Comparison of ENCODE assay signal across 9 cellular contexts in genomic region chr4:183100298-183100599, GRCh38. TPM values are rescaled to one million over a fixed set of nuclear protein-coding genes. Genes with fewer than 3 reads are reported as not detected.
DNase-seq lines count a peak whose midpoint lies in the region; ATAC-seq and TF ChIP-seq lines count a peak whose summit lies in the region.
"Had no signal": no experiment of that assay in that cellular context is flagged by ENCODE, and none has a peak within 500 bp of the region (broad histone marks: within the 10 kb centered on the region; RNA-seq: fewer than 3 reads in every experiment).

No MANE protein-coding gene starts in this region.

- H3K4me3 Mint-ChIP-seq in CD14-positive monocyte = peak overlapping the region; percentile 72 to 83

- H3K9me3 Mint-ChIP-seq in CD14-positive monocyte = peaks cover 0 to 12% (median 7%) of the 10 kb centered on the region in 7 donors

- TF ChIP-seq EP300 in ovary (IDR thresholded peaks at IDR 0.05) = no peak

- ATAC-seq in HG02763 (IDR thresholded peaks at IDR 0.05; ENCODE audit: unreplicated experiment) = no peak
- no peak for ATAC-seq in GM18502 (IDR thresholded peaks at IDR 0.05; ENCODE audit: poor library complexity, unreplicated experiment)
- ATAC-seq in GM21529 (IDR thresholded peaks at IDR 0.05; ENCODE audit: unreplicated experiment) = no peak

- H3K27me3 ChIP-seq in SJSA1 (replicated peaks) (no peaks in the 10 kb centered on the region), ovary (no peaks in the 10 kb centered on the region)

- H3K4me1 Mint-ChIP-seq in CD14-positive monocyte = peaks cover 18% of the 10 kb centered on the region

- no peak for DNase-seq in CD14-positive monocyte (ENCODE audit: low spot score)
- DNase-seq in SJSA1 (ENCODE audit: low read depth in 1 of 2, low spot score in 2 of 2) = no peak
- no peak for DNase-seq in fibroblast of mammary gland (ENCODE audit: low read depth)
- no peak for DNase-seq in ovary
- no peak for DNase-seq in NOMO-1 treated with DMSO at 0.1 percent for 48 hours (lab: John Stamatoyannopoulos, UW; ENCODE audit: unreplicated experiment)
- DNase-seq: midbrain had no signal

- peak overlapping the region; percentile 99 for H3K4me3 ChIP-seq in SJSA1
- peak overlapping the region; percentile 71 for H3K4me3 ChIP-seq in fibroblast of mammary gland (ENCODE audit: control insufficient read depth, low read depth, low read length)
- peak overlapping the region; percentile 59 for H3K4me3 ChIP-seq in ovary

- TF ChIP-seq CTCF in CD14-positive monocyte (IDR thresholded peaks at IDR 0.05) (no peak), fibroblast of mammary gland (conservative IDR thresholded peaks at IDR 0.05; ENCODE audit: control insufficient read depth, insufficient read depth, low read depth, low read length) (no peak), ovary (IDR thresholded peaks at IDR 0.05) (no peak)

- 16 to 25% (median 17%) methylated on average over 3 of the region's 3 CpGs for whole genome bisulfite sequencing in ovary, 3 donors

- peaks cover 4 to 12% of the 10 kb centered on the region in 2 donors for H3K36me3 Mint-ChIP-seq in CD14-positive monocyte

- H3K9me3 ChIP-seq in SJSA1 (replicated peaks) (0 out of 2 replicates have a peak, but pooled peaks cover 3% of the 10 kb centered on the region), ovary (no peaks in the 10 kb centered on the region)

- intact Hi-C loops in CD14-positive monocyte (cut with micrococcal nuclease) = no loop called here
- intact Hi-C loops in ovary (cut with DNase I) = no loop called here

- H3K4me1 ChIP-seq in SJSA1 (replicated peaks) (peaks cover 29% of the 10 kb centered on the region), ovary (ENCODE audit: insufficient read depth) (peaks cover 4% of the 10 kb centered on the region)

- H3K27ac ChIP-seq in SJSA1 = peak overlapping the region; percentile 99; the same call in 1 of the 2 replicates
- H3K27ac ChIP-seq in ovary = peak overlapping the region in 1 of 2 donors; percentile 93

- no peak for TF ChIP-seq POLR2A in ovary (IDR thresholded peaks at IDR 0.05)

- H3K36me3 ChIP-seq in SJSA1 = peaks cover 13% of the 10 kb centered on the region
- no peaks in the 10 kb centered on the region for H3K36me3 ChIP-seq in ovary

- no peak overlapping the region for H3K27ac Mint-ChIP-seq in CD14-positive monocyte

- H3K27me3 Mint-ChIP-seq in CD14-positive monocyte (ENCODE audit: low read depth in 3 of 3) = peaks cover 39 to 60% (median 48%) of the 10 kb centered on the region in 3 donors

RNA-seq across cellular contexts. Expression of gene WWC2, which starts 1.2 kb away (rescaled TPM):
- 1 to 10 TPM; 1.9 to 2.9 TPM for polyA plus RNA-seq in CD14-positive monocyte
- total RNA-seq in SJSA1 (2014; rRNA removed; shearing (Covaris generic)) = 42.5 and 55.5 TPM in 2 replicates
- total RNA-seq in ovary = 10 to 100 TPM; 28.3 to 43.0 (median 32.7) TPM
- 10 to 100 TPM in 1 of 2 donors, 1 to 10 TPM in 1; 9.4 to 18.8 TPM for polyA plus RNA-seq in ovary
